In genomic region chr1:66438062-66438970, GRCh38 we compare ENCODE assay signal across 13 cellular contexts.
DNase-seq lines count a peak whose midpoint lies in the region; ATAC-seq and TF ChIP-seq lines count a peak whose summit lies in the region.
"Had no signal": no experiment of that assay in that cellular context is flagged by ENCODE, and none has a peak within 500 bp of the region (broad histone marks: within the 10 kb centered on the region; RNA-seq: fewer than 3 reads in every experiment).

No MANE protein-coding gene starts in this region.

- peak overlapping the region; percentile 78 for H3K27ac Mint-ChIP-seq in memory B cell
- H3K27ac Mint-ChIP-seq: H9 had no signal

- no peaks in the 10 kb centered on the region for H3K9me3 Mint-ChIP-seq in memory B cell
- H3K9me3 Mint-ChIP-seq: H9 had no signal

- no peaks in the 10 kb centered on the region for H3K9me3 ChIP-seq in SJSA1 (replicated peaks)
- H3K9me3 ChIP-seq in Peyer's patch: no peaks in the 10 kb centered on the region
- H3K9me3 ChIP-seq in PC-9 (ENCODE audit: insufficient read depth, low read depth): no peaks in the 10 kb centered on the region; the same call in 1 of the 2 replicates
- H3K9me3 ChIP-seq: tibial artery had no signal

- peaks cover 19% of the 10 kb centered on the region for H3K4me1 Mint-ChIP-seq in memory B cell

- H3K27ac ChIP-seq in SJSA1: peak overlapping the region; percentile 24
- peak overlapping the region in 2 of 4 donors; percentile 11 to 12 for H3K27ac ChIP-seq in Peyer's patch
- no peak overlapping the region for H3K27ac ChIP-seq in PC-9
- H3K27ac ChIP-seq: cardiac muscle cell, tibial artery had no signal

- intact Hi-C loops in PC-9 (cut with micrococcal nuclease; ENCODE audit: unreplicated experiment): loop anchor here (5.0 kb wide), 1 partner anchor 106 kb away; no protein-coding TSS in a partner anchor

- H3K4me1 ChIP-seq in SJSA1 (replicated peaks) (peaks cover 32% of the 10 kb centered on the region), Peyer's patch (peaks cover 0 to 8% (median 0%) of the 10 kb centered on the region in 4 donors), PC-9 (replicated peaks; ENCODE audit: insufficient read depth) (peaks cover 8% of the 10 kb centered on the region; the same call in 1 of the 2 replicates)

- H3K27me3 Mint-ChIP-seq in memory B cell: no peaks in the 10 kb centered on the region

- H3F3A ChIP-seq in PC-9 (ENCODE audit: insufficient read depth, low read depth): peaks cover 5% of the 10 kb centered on the region; the same call in 1 of the 2 replicates

- no peak for TF ChIP-seq POLR2A in Peyer's patch (IDR thresholded peaks at IDR 0.05)

- POLR2A ChIA-PET in PC-9 (lab: Charles Lee; ENCODE audit: unreplicated experiment): no interaction called here

- no peak overlapping the region for H3K4me2 ChIP-seq in PC-9

- TF ChIP-seq CTCF in Peyer's patch (IDR thresholded peaks at IDR 0.05) (no peak), PC-9 (conservative IDR thresholded peaks at IDR 0.05) (no peak)

- H3K79me2 ChIP-seq in PC-9 (ENCODE audit: low read depth): no peaks in the 10 kb centered on the region

- H3K9me2 ChIP-seq in PC-9 (ENCODE audit: insufficient read depth): no peaks in the 10 kb centered on the region

- BruUV-seq in PC-9 (replicated peaks; lab: Mats Ljungman, UMichigan): no TSS peak

- no peaks in the 10 kb centered on the region for H4K20me1 ChIP-seq in PC-9 (ENCODE audit: insufficient read depth)

- H3K27me3 ChIP-seq in SJSA1 (replicated peaks) (no peaks in the 10 kb centered on the region), Peyer's patch (no peaks in the 10 kb centered on the region), PC-9 (ENCODE audit: insufficient read depth, low read depth) (no peaks in the 10 kb centered on the region)
- H3K27me3 ChIP-seq: cardiac muscle cell, tibial artery had no signal

- no peak overlapping the region for H2AFZ ChIP-seq in PC-9

- peak; percentile 14 for DNase-seq in NK-92 treated with Interleukin-12 subunit alpha and Interleukin-12 subunit beta, amount 100 ng/mL, for 24 hours (lab: John Stamatoyannopoulos, UW)
- no peak for DNase-seq in NK-92 (lab: John Stamatoyannopoulos, UW; ENCODE audit: unreplicated experiment)
- peak in 1 of 2 experiments; percentile 44 for DNase-seq in SJSA1 (ENCODE audit: low read depth in 1 of 2, low spot score in 2 of 2)
- no peak for DNase-seq in memory B cell (ENCODE audit: low spot score in 2 of 2)
- DNase-seq in Peyer's patch: no peak
- DNase-seq in PC-9: no peak
- no peak for DNase-seq in islet precursor cell
- DNase-seq: 8988T; activated CD4-positive, alpha-beta T cell treated with anti-CD3 and anti-CD28 coated beads for 1 hour; H9; tibial artery had no signal

- H3K36me3 ChIP-seq in SJSA1: no peaks in the 10 kb centered on the region
- no peaks in the 10 kb centered on the region for H3K36me3 ChIP-seq in Peyer's patch
- H3K36me3 ChIP-seq in PC-9 (ENCODE audit: low read depth): no peaks in the 10 kb centered on the region
- H3K36me3 ChIP-seq: cardiac muscle cell, tibial artery had no signal

- CTCF ChIA-PET in PC-9 (lab: Charles Lee): no interaction called here

- no peak overlapping the region for H3K4me3 Mint-ChIP-seq in memory B cell
- H3K4me3 Mint-ChIP-seq: H9 had no signal

- no peaks in the 10 kb centered on the region for H3K36me3 Mint-ChIP-seq in memory B cell

- ATAC-seq in HG02870 (IDR thresholded peaks at IDR 0.05; ENCODE audit: unreplicated experiment) (peak; percentile 2), memory B cell (ENCODE audit: low read depth) (no peak)

- H3K4me3 ChIP-seq in SJSA1 (no peak overlapping the region), Peyer's patch (no peak overlapping the region), PC-9 (no peak overlapping the region)
- H3K4me3 ChIP-seq: cardiac muscle cell, tibial artery had no signal
